24 cellular contexts compared by ENCODE assay signal in the genomic region with DNA sequence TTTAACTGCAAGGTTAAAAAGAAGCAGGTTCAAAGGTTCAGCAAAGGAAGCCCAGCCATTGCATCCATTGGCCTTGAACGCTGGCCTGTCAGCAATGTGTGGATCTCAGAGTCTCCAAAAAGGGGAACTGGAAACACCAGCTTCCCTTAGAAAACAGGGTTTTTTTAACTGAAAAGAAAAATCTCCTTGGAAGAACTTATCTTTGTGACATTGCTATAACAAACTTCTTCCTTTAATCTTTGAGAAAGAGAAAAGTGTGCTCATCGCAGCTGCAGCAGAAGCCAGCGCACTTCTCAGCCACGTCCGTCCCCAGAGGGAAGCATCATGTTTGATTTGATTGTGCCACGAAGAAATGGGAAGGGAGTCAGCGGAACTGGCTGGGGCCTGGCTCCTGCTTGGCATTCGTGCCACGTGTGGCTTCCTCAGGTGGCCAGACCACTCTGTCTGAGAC.
DNase-seq lines count a peak whose midpoint lies in the region; ATAC-seq, FAIRE-seq and TF ChIP-seq lines count a peak whose summit lies in the region.
"Had no signal": no experiment of that assay in that cellular context is flagged by ENCODE, and none has a peak within 500 bp of the region (broad histone marks: within the 10 kb centered on the region; RNA-seq: fewer than 3 reads in every experiment).

No MANE protein-coding gene starts in this region.

- no peak for FAIRE-seq in kidney (lab: Jason Lieb, UNC)
- FAIRE-seq: endothelial cell of umbilical vein, RCC 7860 had no signal

- intact Hi-C loops in kidney (cut with DNase I), result no loop called here

- H3K27ac ChIP-seq in RWPE2 (ENCODE audit: poor library complexity, severe bottlenecking) (no peak overlapping the region), kidney (ENCODE audit: low read depth in 2 of 2, low read length in 2 of 2) (no peak overlapping the region), thymus (ENCODE audit: low read depth) (peak overlapping the region; percentile 59)
- H3K27ac ChIP-seq: cardiac muscle cell, neural progenitor cell, psoas muscle had no signal

- no peak overlapping the region for H3K27ac Mint-ChIP-seq in T-helper 17 cell
- H3K27ac Mint-ChIP-seq: activated CD4-positive, alpha-beta T cell treated with anti-CD3 and anti-CD28 coated beads, Interleukin-2, amount 10 ng/mL, durations not matched to agents 7 days and 5 days; activated naive CD8-positive, alpha-beta T cell; activated T-helper 1 cell treated with anti-CD3 and anti-CD28 coated beads, Interleukin-12 subunit alpha, Interleukin-12 subunit beta, Interleukin-2, Interleukin-4 antibody, amounts not matched to agents 30 ng/mL and 10 ng/mL and 1 ng/mL, durations not matched to agents 14 hours and 24 hours and 36 hours; neural progenitor cell had no signal

- H3K4me3 ChIP-seq in RWPE2 (ENCODE audit: severe bottlenecking), result no peak overlapping the region
- no peak overlapping the region for H3K4me3 ChIP-seq in kidney (ENCODE audit: low read length in 2 of 2)
- H3K4me3 ChIP-seq in thymus (ENCODE audit: low read length), result no peak overlapping the region
- H3K4me3 ChIP-seq: cardiac muscle cell, lung, neural progenitor cell, psoas muscle had no signal

- H3K4me3 Mint-ChIP-seq in T-helper 17 cell, result no peak overlapping the region
- H3K4me3 Mint-ChIP-seq: activated CD4-positive, alpha-beta T cell treated with anti-CD3 and anti-CD28 coated beads, Interleukin-2, amount 10 ng/mL, durations not matched to agents 7 days and 5 days; activated naive CD8-positive, alpha-beta T cell; activated T-helper 1 cell treated with anti-CD3 and anti-CD28 coated beads, Interleukin-12 subunit alpha, Interleukin-12 subunit beta, Interleukin-2, Interleukin-4 antibody, amounts not matched to agents 30 ng/mL and 10 ng/mL and 1 ng/mL, durations not matched to agents 14 hours and 24 hours and 36 hours; neural progenitor cell had no signal

- no peak for TF ChIP-seq CTCF in RWPE2 (IDR thresholded peaks at IDR 0.05; ENCODE audit: poor library complexity, severe bottlenecking)
- no peak for TF ChIP-seq CTCF in kidney (IDR thresholded peaks at IDR 0.05; ENCODE audit: borderline replicate concordance, extremely low read depth, insufficient read depth)

- H3K36me3 ChIP-seq in RWPE2 (ENCODE audit: low read depth), result no peaks in the 10 kb centered on the region
- H3K36me3 ChIP-seq in kidney (ENCODE audit: control insufficient read depth in 1 of 2, insufficient read depth in 2 of 2, low read length in 2 of 2), result no peaks in the 10 kb centered on the region
- no peaks in the 10 kb centered on the region for H3K36me3 ChIP-seq in thymus (ENCODE audit: control insufficient read depth, insufficient read depth)
- H3K36me3 ChIP-seq: cardiac muscle cell, neural progenitor cell had no signal

- DNase-seq in SKM-1 treated with dmso at 0.1 percent for 144 hours (lab: John Stamatoyannopoulos, UW; ENCODE audit: unreplicated experiment) (peak; percentile 54), SKM-1 (lab: John Stamatoyannopoulos, UW; ENCODE audit: unreplicated experiment) (no peak), RWPE2 (ENCODE audit: low spot score) (peak; percentile 16), kidney (peak; percentile 37), T-helper 17 cell (no peak)
- DNase-seq: 8988T; activated CD4-positive, alpha-beta T cell treated with anti-CD3 and anti-CD28 coated beads, Interleukin-2, amount 10 ng/mL, durations not matched to agents 7 days and 5 days; COR-L47; GF-D8; kidney glomerular epithelial cell; NCI-H1436 treated with DMSO at 0.1 percent for 48 hours; NCI-H510A; NK-92 treated with Interleukin-12 subunit alpha and Interleukin-12 subunit beta, amount 100 ng/mL, for 24 hours; psoas muscle had no signal

- H3K4me1 ChIP-seq in RWPE2 (ENCODE audit: insufficient read depth, poor library complexity, severe bottlenecking) (no peaks in the 10 kb centered on the region), kidney (ENCODE audit: control insufficient read depth in 1 of 2, insufficient read depth in 1 of 2, low read depth in 1 of 2, low read length in 2 of 2) (no peaks in the 10 kb centered on the region), thymus (ENCODE audit: control insufficient read depth, insufficient read depth, low read length) (peaks cover 34% of the 10 kb centered on the region)
- H3K4me1 ChIP-seq: neural progenitor cell, psoas muscle had no signal

- H3K9me3 ChIP-seq in RWPE2 (ENCODE audit: severe bottlenecking) (no peaks in the 10 kb centered on the region), kidney (ENCODE audit: control insufficient read depth in 1 of 2, low read length in 2 of 2) (peaks cover 2 to 5% of the 10 kb centered on the region in 2 donors), thymus (ENCODE audit: control insufficient read depth) (no peaks in the 10 kb centered on the region), T-helper 17 cell (ENCODE audit: control insufficient read depth, low read length, poor library complexity, severe bottlenecking) (no peaks in the 10 kb centered on the region)

- no peak for ATAC-seq in RWPE2 (ENCODE audit: low read depth)
- ATAC-seq in HG03342 (IDR thresholded peaks at IDR 0.05; ENCODE audit: unreplicated experiment), result no peak
- ATAC-seq in GM19452 (IDR thresholded peaks at IDR 0.05; ENCODE audit: unreplicated experiment), result no peak
- ATAC-seq in T-helper 17 cell, result no peak
- ATAC-seq: psoas muscle had no signal

- no peak overlapping the region for H3K9ac ChIP-seq in kidney (ENCODE audit: low read length in 2 of 2)
- H3K9ac ChIP-seq: neural progenitor cell had no signal

- H3K4me1 Mint-ChIP-seq in T-helper 17 cell, result no peaks in the 10 kb centered on the region
- H3K4me1 Mint-ChIP-seq: activated CD4-positive, alpha-beta T cell treated with anti-CD3 and anti-CD28 coated beads, Interleukin-2, amount 10 ng/mL, durations not matched to agents 7 days and 5 days; neural progenitor cell had no signal

- WGBS in thymus, result 9% methylated on average over 9 of the region's 9 CpGs

- no peaks in the 10 kb centered on the region for H3K36me3 Mint-ChIP-seq in T-helper 17 cell (ENCODE audit: low read depth)
- H3K36me3 Mint-ChIP-seq: activated naive CD8-positive, alpha-beta T cell; neural progenitor cell had no signal

- H3K27me3 Mint-ChIP-seq in T-helper 17 cell, result peaks cover 12% of the 10 kb centered on the region

- H3K27me3 ChIP-seq in RWPE2 (ENCODE audit: insufficient read depth, poor library complexity, severe bottlenecking) (peaks cover 4% of the 10 kb centered on the region), thymus (ENCODE audit: control insufficient read depth, insufficient read depth) (no peaks in the 10 kb centered on the region)
- H3K27me3 ChIP-seq: cardiac muscle cell, neural progenitor cell had no signal

Comparison
In these comparisons a context has a peak if more than half of its experiments do, and no peak if none do; other contexts are left out.
1. DNase-seq: peak in SKM-1 treated with dmso at 0.1 percent for 144 hours (single experiment), RWPE2 (single experiment) and kidney (single experiment); none in SKM-1 (single experiment) and T-helper 17 cell (0 of 3).